16 cellular contexts compared by ENCODE assay signal in the genomic region with DNA sequence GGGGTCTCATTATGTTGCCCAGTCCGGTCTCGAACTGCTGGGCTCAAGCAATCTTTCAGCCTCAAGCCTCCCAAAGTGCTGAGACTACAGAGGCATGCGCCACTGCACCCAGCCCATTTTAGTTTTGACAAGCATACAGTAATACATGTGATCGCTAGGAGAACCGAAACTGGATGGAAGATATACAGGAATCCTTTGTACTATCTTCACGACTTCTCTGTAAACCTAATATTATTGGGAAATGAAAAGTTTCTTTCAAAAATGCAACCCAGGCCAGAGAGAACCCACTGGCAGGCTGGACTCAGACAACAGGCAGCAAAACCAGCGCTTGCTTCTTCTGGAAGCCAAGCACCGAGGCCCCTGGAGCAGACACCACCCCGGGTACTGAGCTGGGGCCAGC. TPM values are rescaled to one million over a fixed set of nuclear protein-coding genes. Genes with fewer than 3 reads are reported as not detected.
DNase-seq lines count a peak whose midpoint lies in the region; TF ChIP-seq lines count a peak whose summit lies in the region.
"Had no signal": no experiment of that assay in that cellular context is flagged by ENCODE, and none has a peak within 500 bp of the region (broad histone marks: within the 10 kb centered on the region; RNA-seq: fewer than 3 reads in every experiment).

No MANE protein-coding gene starts in this region.

- no peaks in the 10 kb centered on the region for H3K9me3 Mint-ChIP-seq in activated naive CD4-positive, alpha-beta T cell treated with anti-CD3 and anti-CD28 coated beads, Interleukin-2, amount 50 U/mL, for 24 hours
- no peaks in the 10 kb centered on the region for H3K9me3 Mint-ChIP-seq in activated CD4-positive, alpha-beta memory T cell treated with anti-CD3 and anti-CD28 coated beads, Interleukin-2, amount 10 ng/mL, durations not matched to agents 7 days and 5 days
- no peaks in the 10 kb centered on the region for H3K9me3 Mint-ChIP-seq in immature natural killer cell
- H3K9me3 Mint-ChIP-seq: dendritic cell treated with granulocyte-macrophage colony-stimulating factor and Interleukin-4, amounts not matched to agents 40 ng/mL and 50 ng/mL, for 4 days had no signal

- CTCF ChIA-PET in activated CD4-positive, alpha-beta memory T cell treated with anti-CD3 and anti-CD28 coated beads, Interleukin-2, amount 10 ng/mL, durations not matched to agents 7 days and 5 days (lab: Charles Lee) = interaction anchor here (2.5 kb wide), 1 partner anchor 10 kb away, joined by 15 read pairs; a partner anchor contains a TSS

- intact Hi-C loops in testis (cut with DNase I; ENCODE audit: low total_unique reads) = no loop called here

- no peak for TF ChIP-seq CTCF in testis (IDR thresholded peaks at IDR 0.05)
- no peak for TF ChIP-seq CTCF in tibial nerve (IDR thresholded peaks at IDR 0.05)

- no peak for TF ChIP-seq EP300 in tibial nerve (IDR thresholded peaks at IDR 0.05)

- H3K9me3 ChIP-seq in testis (no peaks in the 10 kb centered on the region), tibial nerve (no peaks in the 10 kb centered on the region)
- H3K9me3 ChIP-seq: heart right ventricle, left lung, neutrophil had no signal

- H3K27ac ChIP-seq in testis = peak overlapping the region; percentile 50 to 73
- H3K27ac ChIP-seq in tibial nerve = peak overlapping the region in 2 of 4 donors; percentile 53 to 74
- H3K27ac ChIP-seq: left lung, neutrophil had no signal

- H3K4me1 ChIP-seq in testis (peaks cover 36% of the 10 kb centered on the region), tibial nerve (peaks cover 0 to 52% (median 11%) of the 10 kb centered on the region in 4 donors)

- no peak for DNase-seq in activated naive CD4-positive, alpha-beta T cell (lab: John Stamatoyannopoulos, UW)
- DNase-seq in activated CD4-positive, alpha-beta memory T cell treated with anti-CD3 and anti-CD28 coated beads, Interleukin-2, amount 10 ng/mL, durations not matched to agents 7 days and 5 days = no peak
- DNase-seq in immature natural killer cell (no peak), testis (no peak), DMS114 treated with DMSO at 0.1 percent for 48 hours (lab: John Stamatoyannopoulos, UW; ENCODE audit: unreplicated experiment) (no peak), tibial nerve (ENCODE audit: low spot score in 2 of 2) (no peak)
- DNase-seq: DMS79 treated with DMSO at 0.1 percent for 48 hours; heart right ventricle; IMR-90; NCI-H1417; NCI-H524; stimulated activated CD4-positive, alpha-beta T cell treated with anti-CD3 and anti-CD28 coated beads, Interleukin-12 subunit alpha, Interleukin-12 subunit beta, amount 100 ng/mL, for 4 hours had no signal

- H3K36me3 ChIP-seq in testis (ENCODE audit: low read depth, missing control alignments) (no peaks in the 10 kb centered on the region), tibial nerve (peaks cover 0 to 68% (median 2%) of the 10 kb centered on the region in 3 donors)

- H3K27ac Mint-ChIP-seq in activated naive CD4-positive, alpha-beta T cell treated with anti-CD3 and anti-CD28 coated beads, Interleukin-2, amount 50 U/mL, for 24 hours = peak overlapping the region; percentile 98
- peak overlapping the region; percentile 82 for H3K27ac Mint-ChIP-seq in activated CD4-positive, alpha-beta memory T cell treated with anti-CD3 and anti-CD28 coated beads, Interleukin-2, amount 10 ng/mL, durations not matched to agents 7 days and 5 days
- H3K27ac Mint-ChIP-seq in immature natural killer cell = peak overlapping the region in 4 of 6 donors; percentile 34 to 86 (median 54)
- H3K27ac Mint-ChIP-seq: dendritic cell treated with granulocyte-macrophage colony-stimulating factor and Interleukin-4, amounts not matched to agents 40 ng/mL and 50 ng/mL, for 4 days had no signal

- POLR2A ChIA-PET in activated CD4-positive, alpha-beta memory T cell treated with anti-CD3 and anti-CD28 coated beads, Interleukin-2, amount 10 ng/mL, durations not matched to agents 7 days and 5 days (lab: Charles Lee) = interaction anchor here (1.2 kb wide), 1 partner anchor 9 kb away, joined by 6 read pairs; a partner anchor contains a TSS

- TF ChIP-seq POLR2A in testis (IDR thresholded peaks at IDR 0.05) (no peak), tibial nerve (IDR thresholded peaks at IDR 0.05) (no peak)

- H3K4me3 ChIP-seq in testis = no peak overlapping the region
- peak overlapping the region in 1 of 4 donors; percentile 8 for H3K4me3 ChIP-seq in tibial nerve
- H3K4me3 ChIP-seq: heart right ventricle, left lung had no signal

- H3K27me3 Mint-ChIP-seq in activated naive CD4-positive, alpha-beta T cell treated with anti-CD3 and anti-CD28 coated beads, Interleukin-2, amount 50 U/mL, for 24 hours = no peaks in the 10 kb centered on the region
- no peaks in the 10 kb centered on the region for H3K27me3 Mint-ChIP-seq in activated CD4-positive, alpha-beta memory T cell treated with anti-CD3 and anti-CD28 coated beads, Interleukin-2, amount 10 ng/mL, durations not matched to agents 7 days and 5 days
- no peaks in the 10 kb centered on the region for H3K27me3 Mint-ChIP-seq in immature natural killer cell (ENCODE audit: low read depth in 3 of 3)
- H3K27me3 Mint-ChIP-seq: dendritic cell treated with granulocyte-macrophage colony-stimulating factor and Interleukin-4, amounts not matched to agents 40 ng/mL and 50 ng/mL, for 4 days had no signal

- H3K27me3 ChIP-seq in testis (no peaks in the 10 kb centered on the region), tibial nerve (no peaks in the 10 kb centered on the region)
- H3K27me3 ChIP-seq: heart right ventricle, left lung, neutrophil had no signal

- WGBS in testis, 2 donors = 64 to 78% methylated on average over 9 of the region's 9 CpGs
- 71 to 82% methylated on average over 9 of the region's 9 CpGs for WGBS in tibial nerve, 2 donors

- peaks cover 46% of the 10 kb centered on the region for H3K4me1 Mint-ChIP-seq in activated naive CD4-positive, alpha-beta T cell treated with anti-CD3 and anti-CD28 coated beads, Interleukin-2, amount 50 U/mL, for 24 hours
- H3K4me1 Mint-ChIP-seq in activated CD4-positive, alpha-beta memory T cell treated with anti-CD3 and anti-CD28 coated beads, Interleukin-2, amount 10 ng/mL, durations not matched to agents 7 days and 5 days = peaks cover 50% of the 10 kb centered on the region
- peaks cover 31 to 36% of the 10 kb centered on the region in 2 donors for H3K4me1 Mint-ChIP-seq in immature natural killer cell

- H3K36me3 Mint-ChIP-seq in activated naive CD4-positive, alpha-beta T cell treated with anti-CD3 and anti-CD28 coated beads, Interleukin-2, amount 50 U/mL, for 24 hours = peaks cover 4% of the 10 kb centered on the region
- H3K36me3 Mint-ChIP-seq in activated CD4-positive, alpha-beta memory T cell treated with anti-CD3 and anti-CD28 coated beads, Interleukin-2, amount 10 ng/mL, durations not matched to agents 7 days and 5 days (ENCODE audit: low read depth) = peaks cover 54% of the 10 kb centered on the region
- peaks cover 0 to 19% (median 15%) of the 10 kb centered on the region in 3 donors for H3K36me3 Mint-ChIP-seq in immature natural killer cell

- H3K4me3 Mint-ChIP-seq in activated naive CD4-positive, alpha-beta T cell treated with anti-CD3 and anti-CD28 coated beads, Interleukin-2, amount 50 U/mL, for 24 hours = no peak overlapping the region
- no peak overlapping the region for H3K4me3 Mint-ChIP-seq in activated CD4-positive, alpha-beta memory T cell treated with anti-CD3 and anti-CD28 coated beads, Interleukin-2, amount 10 ng/mL, durations not matched to agents 7 days and 5 days
- no peak overlapping the region for H3K4me3 Mint-ChIP-seq in immature natural killer cell
- H3K4me3 Mint-ChIP-seq: dendritic cell treated with granulocyte-macrophage colony-stimulating factor and Interleukin-4, amounts not matched to agents 40 ng/mL and 50 ng/mL, for 4 days had no signal

RNA-seq across cellular contexts. Expression of a gene that starts 9.4 kb away (rescaled TPM):
- total RNA-seq in activated CD4-positive, alpha-beta memory T cell treated with anti-CD3 and anti-CD28 coated beads, Interleukin-2, amount 10 ng/mL, durations not matched to agents 7 days and 5 days = 10 to 100 TPM; 39.2 to 40.7 TPM
- polyA plus RNA-seq in immature natural killer cell (10 to 100 TPM; 32.4 to 68.3 (median 60.3) TPM), testis (ENCODE audit: insufficient read depth, low read depth, low replicate concordance) (20.8 TPM)
- total RNA-seq in testis (10 to 100 TPM; 28.8 to 40.5 TPM), tibial nerve (10 to 100 TPM; 52.5 to 71.6 (median 56.7) TPM)

RNA-seq across cellular contexts. Expression of a gene that starts 40.4 kb away (rescaled TPM):
- 10 to 100 TPM; 53.1 to 53.9 TPM for total RNA-seq in activated CD4-positive, alpha-beta memory T cell treated with anti-CD3 and anti-CD28 coated beads, Interleukin-2, amount 10 ng/mL, durations not matched to agents 7 days and 5 days
- polyA plus RNA-seq in immature natural killer cell (100 to 1,000 TPM; 107 to 244 (median 141) TPM), testis (ENCODE audit: insufficient read depth, low read depth, low replicate concordance) (6.3 TPM)
- total RNA-seq in testis (10 to 100 TPM; 13.5 to 26.2 TPM), tibial nerve (100 to 1,000 TPM in 2 of 4 donors, 10 to 100 TPM in 2; 52.2 to 119 (median 89.0) TPM)
